In the genomic region with DNA sequence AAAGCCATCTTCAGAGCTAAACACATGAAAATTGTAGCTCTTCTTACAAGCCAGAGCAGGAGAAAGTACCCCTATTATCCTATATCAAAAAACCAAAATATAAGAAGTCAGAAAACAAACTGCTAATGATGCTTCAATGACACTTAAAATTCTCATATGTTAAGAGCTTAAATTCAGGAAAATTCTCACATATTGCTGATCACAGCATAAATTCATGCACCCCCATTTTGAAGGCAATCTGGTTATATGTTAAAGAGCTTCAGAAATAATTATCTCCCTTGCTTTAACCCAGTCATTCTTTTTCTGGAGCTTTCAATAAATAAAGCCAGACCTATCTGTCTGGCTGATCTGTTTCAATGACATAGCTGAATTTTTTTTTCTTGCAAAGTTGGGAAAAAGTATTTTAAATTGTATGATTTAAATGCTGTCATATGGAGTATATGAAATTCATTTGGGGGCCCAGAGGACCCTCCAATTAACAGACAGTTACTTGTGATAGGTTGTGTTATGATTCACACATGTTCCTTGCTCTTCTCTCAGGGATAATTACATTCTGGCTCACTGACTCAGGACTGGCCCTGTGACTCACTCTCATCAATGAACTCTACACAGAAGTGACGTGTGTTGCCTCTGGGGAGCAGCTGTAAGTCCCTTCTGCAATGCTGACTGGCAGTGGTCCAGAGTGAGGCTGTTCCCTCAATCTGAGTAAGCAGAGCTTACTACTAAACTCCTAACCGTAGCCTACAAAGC, we compare ENCODE assay signal across 1 cellular context.
TF ChIP-seq lines count a peak whose summit lies in the region.

No MANE protein-coding gene starts in this region.

TF ChIP-seq in WTC11, 78 proteins besides CTCF, POLR2A, EP300 and RAD21 (continued from another document):
- TF ChIP-seq, protein P1, sequence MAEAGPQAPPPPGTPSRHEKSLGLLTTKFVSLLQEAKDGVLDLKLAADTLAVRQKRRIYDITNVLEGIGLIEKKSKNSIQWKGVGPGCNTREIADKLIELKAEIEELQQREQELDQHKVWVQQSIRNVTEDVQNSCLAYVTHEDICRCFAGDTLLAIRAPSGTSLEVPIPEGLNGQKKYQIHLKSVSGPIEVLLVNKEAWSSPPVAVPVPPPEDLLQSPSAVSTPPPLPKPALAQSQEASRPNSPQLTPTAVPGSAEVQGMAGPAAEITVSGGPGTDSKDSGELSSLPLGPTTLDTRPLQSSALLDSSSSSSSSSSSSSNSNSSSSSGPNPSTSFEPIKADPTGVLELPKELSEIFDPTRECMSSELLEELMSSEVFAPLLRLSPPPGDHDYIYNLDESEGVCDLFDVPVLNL (CRISPR knock-in tag; IDR thresholded peaks at IDR 0.05; ENCODE audit: borderline replicate concordance, low read depth) = no peak
- no peak for TF ChIP-seq FOXK1 (CRISPR knock-in tag; IDR thresholded peaks at IDR 0.05)
- no peak for TF ChIP-seq SOX15 (CRISPR knock-in tag; IDR thresholded peaks at IDR 0.05)
- no peak for TF ChIP-seq IRF2 (CRISPR knock-in tag; IDR thresholded peaks at IDR 0.05; ENCODE audit: borderline replicate concordance, low read depth)
